8 cellular contexts compared by ENCODE assay signal in the genomic region with DNA sequence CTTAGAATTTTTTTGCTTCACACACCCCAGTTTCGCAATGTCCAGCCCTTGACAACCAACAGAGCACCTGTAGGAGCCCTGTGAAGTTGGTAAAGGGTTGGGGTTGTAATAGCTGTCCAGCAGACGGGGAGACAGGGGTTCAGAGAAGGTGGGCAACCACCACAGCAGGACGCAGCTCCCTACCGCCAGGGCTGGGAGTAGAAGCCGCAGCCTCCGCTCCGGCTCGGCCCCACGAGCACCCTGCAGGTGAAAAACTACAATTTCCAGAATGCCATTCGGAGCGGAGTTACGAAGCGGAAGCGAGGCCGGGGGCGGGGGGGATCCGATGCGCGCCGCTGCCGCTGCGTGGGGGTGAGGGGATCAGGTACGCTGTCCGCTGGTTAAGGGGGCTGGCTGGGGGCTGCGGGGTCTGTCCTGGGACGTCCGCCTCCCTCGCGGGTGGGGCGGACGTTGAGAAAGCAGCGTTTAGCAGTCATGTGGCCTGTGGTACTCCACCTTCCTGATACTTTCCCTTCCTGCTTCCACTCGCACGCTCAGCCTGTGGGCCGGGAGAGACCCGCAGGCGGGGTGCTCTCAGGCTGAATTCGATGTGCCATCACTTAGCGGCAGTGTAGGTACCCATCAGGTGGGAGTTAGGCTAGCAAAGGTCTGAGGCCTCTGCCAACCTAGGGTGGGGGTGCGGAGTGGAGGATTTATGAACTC. TPM values are rescaled to one million over a fixed set of nuclear protein-coding genes. Genes with fewer than 3 reads are reported as not detected.
DNase-seq lines count a peak whose midpoint lies in the region; ATAC-seq and TF ChIP-seq lines count a peak whose summit lies in the region.

A gene with protein sequence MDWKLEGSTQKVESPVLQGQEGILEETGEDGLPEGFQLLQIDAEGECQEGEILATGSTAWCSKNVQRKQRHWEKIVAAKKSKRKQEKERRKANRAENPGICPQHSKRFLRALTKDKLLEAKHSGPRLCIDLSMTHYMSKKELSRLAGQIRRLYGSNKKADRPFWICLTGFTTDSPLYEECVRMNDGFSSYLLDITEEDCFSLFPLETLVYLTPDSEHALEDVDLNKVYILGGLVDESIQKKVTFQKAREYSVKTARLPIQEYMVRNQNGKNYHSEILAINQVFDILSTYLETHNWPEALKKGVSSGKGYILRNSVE (plus strand): TSS at position 317 of the 702 bp plus-strand sequence. CDS start 8,127 bp downstream, outside the sequence.

- H2AFZ ChIP-seq in OCI-LY7 (ENCODE audit: low read length), result no peak within 1 kb of the TSS

- H3K27ac ChIP-seq in CD4-positive, alpha-beta memory T cell (ENCODE audit: low read depth, low read length), result peak within 1 kb of the TSS; percentile 80
- no peak within 1 kb of the TSS for H3K27ac ChIP-seq in OCI-LY7 (ENCODE audit: low read depth, low read length, poor library complexity, severe bottlenecking)
- peak within 1 kb of the TSS; percentile 87 to 94 (median 91) for H3K27ac ChIP-seq in esophagus squamous epithelium
- peak within 1 kb of the TSS; percentile 89 for H3K27ac ChIP-seq in muscle layer of duodenum (ENCODE audit: low read length)

- no peaks in the 10 kb centered on the region for H3K9me2 ChIP-seq in OCI-LY7 (ENCODE audit: insufficient read depth, low read length)

- H3K9me3 ChIP-seq in CD4-positive, alpha-beta memory T cell (ENCODE audit: control insufficient read depth in 1 of 2, low read length in 2 of 2), result no peaks in the 10 kb centered on the region
- H3K9me3 ChIP-seq in OCI-LY7 (ENCODE audit: low read length) (no peaks in the 10 kb centered on the region), esophagus squamous epithelium (no peaks in the 10 kb centered on the region), muscle layer of duodenum (ENCODE audit: control insufficient read depth in 1 of 2, low read length in 2 of 2) (no peaks in the 10 kb centered on the region)

- peak within 1 kb of the TSS; percentile 94 to 99 for H3K4me3 ChIP-seq in CD4-positive, alpha-beta memory T cell (ENCODE audit: low read length in 2 of 2)
- no peak within 1 kb of the TSS for H3K4me3 ChIP-seq in OCI-LY7 (ENCODE audit: low read depth, low read length, poor library complexity, severe bottlenecking)
- H3K4me3 ChIP-seq in esophagus squamous epithelium, result peak within 1 kb of the TSS; percentile 62 to 88 (median 84)
- H3K4me3 ChIP-seq in muscle layer of duodenum (ENCODE audit: low read depth in 1 of 2, low read length in 2 of 2), result peak within 1 kb of the TSS; percentile 94 to 100

- TF ChIP-seq POLR2A in esophagus squamous epithelium (IDR thresholded peaks at IDR 0.05), result peak in 1 of 4 donors; percentile 30

- no peaks in the 10 kb centered on the region for H3K9me3 Mint-ChIP-seq in CD4-positive, alpha-beta memory T cell
- H3K9me3 Mint-ChIP-seq in activated T-cell treated with anti-CD3 and anti-CD28 coated beads, Interleukin-2, amount 50 U/mL, for 4 hours, result no peaks in the 10 kb centered on the region

- no peaks in the 10 kb centered on the region for H3K27me3 ChIP-seq in CD4-positive, alpha-beta memory T cell (ENCODE audit: insufficient read depth, low read length)
- H3K27me3 ChIP-seq in esophagus squamous epithelium (no peaks in the 10 kb centered on the region), muscle layer of duodenum (ENCODE audit: low read depth, low read length) (no peaks in the 10 kb centered on the region)

- peak within 1 kb of the TSS; percentile 95 to 99 (median 98) for H3K4me3 Mint-ChIP-seq in CD4-positive, alpha-beta memory T cell
- H3K4me3 Mint-ChIP-seq in activated T-cell treated with anti-CD3 and anti-CD28 coated beads, Interleukin-2, amount 50 U/mL, for 4 hours, result peak within 1 kb of the TSS; percentile 96

- H3K79me2 ChIP-seq in OCI-LY7 (ENCODE audit: insufficient read depth, low read depth, low read length), result no peaks in the 10 kb centered on the region

- no peaks in the 10 kb centered on the region for H4K20me1 ChIP-seq in OCI-LY7 (ENCODE audit: insufficient read depth, low read length)

- H3K36me3 Mint-ChIP-seq in CD4-positive, alpha-beta memory T cell, result no peaks in the 10 kb centered on the region
- peaks cover 1% of the 10 kb centered on the region for H3K36me3 Mint-ChIP-seq in activated T-cell treated with anti-CD3 and anti-CD28 coated beads, Interleukin-2, amount 50 U/mL, for 4 hours (ENCODE audit: insufficient read depth)

- BruUV-seq in OCI-LY7 (replicated peaks; lab: Mats Ljungman, UMichigan), result TSS peak; percentile 65

- CTCF ChIA-PET in CD4-positive, alpha-beta memory T cell (lab: Charles Lee; ENCODE audit: partially characterized antibody), result interaction anchor here (0.7 kb wide), 1 partner anchor 27 kb away, joined by 3 read pairs; no protein-coding TSS in a partner anchor
- CTCF ChIA-PET in OCI-LY7 (lab: Charles Lee; ENCODE audit: unreplicated experiment), result no interaction called here

- no peaks in the 10 kb centered on the region for H3K27me3 Mint-ChIP-seq in CD4-positive, alpha-beta memory T cell
- H3K27me3 Mint-ChIP-seq in activated T-cell treated with anti-CD3 and anti-CD28 coated beads, Interleukin-2, amount 50 U/mL, for 4 hours (ENCODE audit: low read depth), result no peaks in the 10 kb centered on the region

- whole genome bisulfite sequencing in esophagus squamous epithelium, 2 donors, result 4 to 28% methylated on average over 3 to 24 of the region's 40 CpGs

- peak; percentile 60 to 77 (median 68) for DNase-seq in CD4-positive, alpha-beta memory T cell
- peak; percentile 76 for DNase-seq in HPDE6-E6E7 (ENCODE audit: extremely low spot score)
- DNase-seq in OCI-LY7 (ENCODE audit: low spot score), result no peak
- DNase-seq in activated T-cell treated with anti-CD3 and anti-CD28 coated beads, Interleukin-2, amount 50 U/mL, for 4 hours, result peak; percentile 71
- DNase-seq in esophagus squamous epithelium (lab: John Stamatoyannopoulos, UW), result no peak
- peak; percentile 49 for DNase-seq in stimulated activated CD8-positive, alpha-beta memory T cell treated with anti-CD3 and anti-CD28 coated beads, Interleukin-7, amount 100 ng/mL, for 24 hours (ENCODE audit: low read depth)

- peak; percentile 89 for ATAC-seq in GM19438 (IDR thresholded peaks at IDR 0.05; ENCODE audit: low read depth, unreplicated experiment)
- peak; percentile 95 to 96 for ATAC-seq in activated T-cell treated with anti-CD3 and anti-CD28 coated beads, Interleukin-2, amount 50 U/mL, for 4 hours

- TF ChIP-seq CTCF in OCI-LY7 (conservative IDR thresholded peaks at IDR 0.05; ENCODE audit: low read length) (no peak), esophagus squamous epithelium (IDR thresholded peaks at IDR 0.05) (peak in 2 of 6 experiments; percentile 10 to 36)

- POLR2A ChIA-PET in CD4-positive, alpha-beta memory T cell (lab: Charles Lee; ENCODE audit: partially characterized antibody), result interaction anchor here (1.0 to 1.9 kb wide), 3 partner anchors 10 to 267 kb away, joined by 3 to 6 read pairs (median 3); a partner anchor contains a TSS
- POLR2A ChIA-PET in OCI-LY7 (lab: Charles Lee), result interaction anchor here (1.0 to 1.3 kb wide), 2 partner anchors 9 to 15 kb away, joined by 5 to 11 read pairs; no protein-coding TSS in a partner anchor

- H3K36me3 ChIP-seq in CD4-positive, alpha-beta memory T cell (ENCODE audit: insufficient read depth, low read length), result no peaks in the 10 kb centered on the region
- H3K36me3 ChIP-seq in OCI-LY7 (ENCODE audit: insufficient read depth, low read length), result no peaks in the 10 kb centered on the region
- H3K36me3 ChIP-seq in esophagus squamous epithelium, result peaks cover 0 to 4% (median 0%) of the 10 kb centered on the region in 3 donors
- no peaks in the 10 kb centered on the region for H3K36me3 ChIP-seq in muscle layer of duodenum (ENCODE audit: control insufficient read depth in 1 of 2, insufficient read depth in 2 of 2, low read length in 2 of 2)

- peak within 1 kb of the TSS; percentile 41; the same call in 1 of the 2 replicates for H3K4me2 ChIP-seq in OCI-LY7 (ENCODE audit: low read length)

- H3K27ac Mint-ChIP-seq in CD4-positive, alpha-beta memory T cell, result peak within 1 kb of the TSS; percentile 78 to 97 (median 95)

- H3K4me1 Mint-ChIP-seq in CD4-positive, alpha-beta memory T cell, result peaks cover 15 to 46% (median 30%) of the 10 kb centered on the region in 4 donors
- H3K4me1 Mint-ChIP-seq in activated T-cell treated with anti-CD3 and anti-CD28 coated beads, Interleukin-2, amount 50 U/mL, for 4 hours (ENCODE audit: low read depth), result peaks cover 34% of the 10 kb centered on the region

- intact Hi-C loops in CD4-positive, alpha-beta memory T cell (cut with micrococcal nuclease), result loop anchor here (1.0 to 10.0 kb wide), 5 partner anchors 32 to 314 kb away; a partner anchor contains a TSS
- intact Hi-C loops in OCI-LY7 (cut with micrococcal nuclease; ENCODE audit: unreplicated experiment) (no loop called here), esophagus squamous epithelium (cut with DNase I) (no loop called here)

- peaks cover 15% of the 10 kb centered on the region for H3K4me1 ChIP-seq in CD4-positive, alpha-beta memory T cell (ENCODE audit: insufficient read depth, low read length)
- H3K4me1 ChIP-seq in OCI-LY7 (ENCODE audit: insufficient read depth, low read length, poor library complexity, severe bottlenecking), result no peaks in the 10 kb centered on the region
- peaks cover 4 to 22% (median 6%) of the 10 kb centered on the region in 3 donors for H3K4me1 ChIP-seq in esophagus squamous epithelium
- peaks cover 6 to 11% of the 10 kb centered on the region in 2 donors for H3K4me1 ChIP-seq in muscle layer of duodenum (ENCODE audit: control insufficient read depth in 1 of 2, insufficient read depth in 2 of 2, low read length in 2 of 2)

RNA-seq across cellular contexts. Expression of the gene that starts here (rescaled TPM):
- 10 to 100 TPM; 24.3 to 27.4 TPM for total RNA-seq in CD4-positive, alpha-beta memory T cell
- 10 to 100 TPM; 11.2 to 13.1 TPM for polyA plus RNA-seq in CD4-positive, alpha-beta memory T cell
- total RNA-seq in OCI-LY7 (2014; rRNA removed; shearing (Covaris generic)), result not detected in 2 replicates
- total RNA-seq in OCI-LY7 (2022), result 2.8 and 3.0 TPM in 2 replicates
- total RNA-seq in activated T-cell treated with anti-CD3 and anti-CD28 coated beads, Interleukin-2, amount 50 U/mL, for 4 hours, result 1 to 10 TPM; 8.5 to 9.7 (median 8.7) TPM
- total RNA-seq in esophagus squamous epithelium, result 1 to 10 TPM; 2.1 to 6.5 (median 3.0) TPM

Comparison
In these comparisons a context has a peak if more than half of its experiments do, and no peak if none do; other contexts are left out.
1. DNase-seq: peak in CD4-positive, alpha-beta memory T cell (5 of 5), HPDE6-E6E7 (single experiment), activated T-cell treated with anti-CD3 and anti-CD28 coated beads, Interleukin-2, amount 50 U/mL, for 4 hours (single experiment) and stimulated activated CD8-positive, alpha-beta memory T cell treated with anti-CD3 and anti-CD28 coated beads, Interleukin-7, amount 100 ng/mL, for 24 hours (single experiment); none in OCI-LY7 (single experiment) and esophagus squamous epithelium (single experiment).